In the genomic region with DNA sequence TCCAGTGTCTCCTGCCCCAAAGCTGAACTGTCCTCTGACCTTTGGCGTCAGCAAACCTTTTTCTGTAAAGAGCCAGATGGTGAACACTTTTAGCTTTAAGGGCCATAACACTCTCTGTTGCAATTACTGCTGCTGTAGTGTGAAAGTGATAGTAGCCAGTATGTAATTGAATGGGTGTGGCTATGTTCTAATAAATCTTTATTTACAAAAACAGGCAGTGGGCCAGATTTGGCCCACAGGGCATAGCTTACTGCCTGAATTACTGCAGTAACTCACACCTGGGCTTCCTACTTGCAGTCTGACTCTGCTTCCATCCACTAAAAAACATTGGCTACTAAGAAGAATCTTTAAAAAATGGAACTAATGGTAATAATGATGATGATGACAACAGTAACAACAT, we compare ENCODE assay signal across 27 cellular contexts.
"Had no signal": no experiment of that assay in that cellular context is flagged by ENCODE, and none has a peak within 500 bp of the region (broad histone marks: within the 10 kb centered on the region; RNA-seq: fewer than 3 reads in every experiment).

No MANE protein-coding gene starts in this region.

- H3K27ac Mint-ChIP-seq: naive thymus-derived CD4-positive, alpha-beta T cell; nephron; neural progenitor cell; progenitor cell of endocrine pancreas; stimulated activated naive CD8-positive, alpha-beta T cell treated with anti-CD3 and anti-CD28 coated beads, Interleukin-15, amount 100 ng/mL, for 72 hours had no signal

- DNase-seq: cortex of kidney; dorsolateral prefrontal cortex; effector CD4-positive, alpha-beta T cell; foreskin keratinocyte; heart left ventricle; left cardiac atrium; left lung; mesenchymal stem cell; midbrain; naive thymus-derived CD4-positive, alpha-beta T cell; stimulated activated CD4-positive, alpha-beta T cell treated with anti-CD3 and anti-CD28 coated beads, Interleukin-12 subunit alpha, Interleukin-12 subunit beta, amount 100 ng/mL, for 4 hours; stimulated activated CD4-positive, alpha-beta T cell treated with anti-CD3 and anti-CD28 coated beads, Interleukin-1b, Interleukin-23, amount 100 ng/mL, for 48 hours; stimulated activated CD4-positive, alpha-beta T cell treated with anti-CD3 and anti-CD28 coated beads, Interleukin-4, amount 100 ng/mL, for 1 hour; stimulated activated CD8-positive, alpha-beta memory T cell treated with anti-CD3 and anti-CD28 coated beads, Interleukin-4, amount 100 ng/mL, for 48 hours; stimulated activated naive CD4-positive, alpha-beta T cell; stimulated activated naive CD8-positive, alpha-beta T cell treated with anti-CD3 and anti-CD28 coated beads, Interleukin-15, amount 100 ng/mL, for 72 hours; transverse colon had no signal

- H3K4me3 Mint-ChIP-seq: naive thymus-derived CD4-positive, alpha-beta T cell; nephron; neural progenitor cell; stimulated activated naive CD8-positive, alpha-beta T cell treated with anti-CD3 and anti-CD28 coated beads, Interleukin-15, amount 100 ng/mL, for 72 hours had no signal

- H3K36me3 Mint-ChIP-seq: naive thymus-derived CD4-positive, alpha-beta T cell; neural progenitor cell had no signal

- H3K4me1 Mint-ChIP-seq: naive thymus-derived CD4-positive, alpha-beta T cell; nephron; neural progenitor cell; stimulated activated naive CD8-positive, alpha-beta T cell treated with anti-CD3 and anti-CD28 coated beads, Interleukin-15, amount 100 ng/mL, for 72 hours had no signal

- H3K27ac ChIP-seq: dorsolateral prefrontal cortex, epithelial cell of prostate, foreskin keratinocyte, gastroesophageal sphincter, heart left ventricle, hepatocyte, left lung, neural progenitor cell, parathyroid adenoma, suprapubic skin, transverse colon, vagina had no signal

- H3K9me3 Mint-ChIP-seq: naive thymus-derived CD4-positive, alpha-beta T cell; nephron; neural progenitor cell; stimulated activated naive CD8-positive, alpha-beta T cell treated with anti-CD3 and anti-CD28 coated beads, Interleukin-15, amount 100 ng/mL, for 72 hours had no signal

- H3K4me3 ChIP-seq: dorsolateral prefrontal cortex, gastroesophageal sphincter, heart left ventricle, hepatocyte, left lung, neural progenitor cell, smooth muscle cell, suprapubic skin, transverse colon, vagina had no signal
